In the genomic region with DNA sequence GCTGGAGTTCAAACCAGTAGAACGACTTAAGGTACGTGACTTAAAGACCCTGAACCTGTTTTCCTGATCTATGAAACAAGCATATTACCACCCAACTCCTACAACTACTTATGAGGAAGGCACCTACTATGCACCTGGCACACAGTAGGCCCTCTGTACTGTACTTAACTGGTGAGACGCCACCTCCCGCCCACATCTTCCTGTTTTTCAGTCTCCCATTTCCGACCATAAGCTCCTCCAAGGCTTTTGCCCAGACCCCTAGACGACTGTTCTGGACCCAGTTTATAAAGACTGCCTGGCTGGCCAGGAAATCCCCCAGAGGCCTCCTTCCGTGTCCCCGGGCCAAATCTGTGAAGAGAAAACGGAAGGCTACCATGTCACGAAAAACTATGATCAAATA, we compare ENCODE assay signal across 11 cellular contexts. TPM values are rescaled to one million over a fixed set of nuclear protein-coding genes. Genes with fewer than 3 reads are reported as not detected.
DNase-seq lines count a peak whose midpoint lies in the region; FAIRE-seq and TF ChIP-seq lines count a peak whose summit lies in the region.
"Had no signal": no experiment of that assay in that cellular context is flagged by ENCODE, and none has a peak within 500 bp of the region (broad histone marks: within the 10 kb centered on the region; RNA-seq: fewer than 3 reads in every experiment).

No MANE protein-coding gene starts in this region.

- no peak for TF ChIP-seq CTCF in DOHH2 (IDR thresholded peaks at IDR 0.05; ENCODE audit: low read depth, low read length, poor library complexity, severe bottlenecking)
- TF ChIP-seq CTCF in KMS-11 (conservative IDR thresholded peaks at IDR 0.05; ENCODE audit: low read depth, low read length) = no peak
- TF ChIP-seq CTCF in neural progenitor cell (IDR thresholded peaks at IDR 0.05) = no peak
- no peak for TF ChIP-seq CTCF in suprapubic skin (IDR thresholded peaks at IDR 0.05)

- H3K79me2 ChIP-seq in DOHH2 (ENCODE audit: control insufficient read depth, low read length) (no peaks in the 10 kb centered on the region), KMS-11 (ENCODE audit: insufficient read depth, low read depth) (peaks cover 35% of the 10 kb centered on the region; the same call in 1 of the 2 replicates), neural progenitor cell (ENCODE audit: low read depth) (no peaks in the 10 kb centered on the region)

- TF ChIP-seq POLR2A in suprapubic skin (IDR thresholded peaks at IDR 0.05) = no peak

- H3K9me3 Mint-ChIP-seq in neural progenitor cell = no peaks in the 10 kb centered on the region

- H3K27ac Mint-ChIP-seq in neural progenitor cell = no peak overlapping the region

- no peak for DNase-seq in neural progenitor cell (ENCODE audit: low spot score)
- no peak for DNase-seq in NCI-H774 (lab: John Stamatoyannopoulos, UW)
- DNase-seq in HTR-8/SVneo (ENCODE audit: insufficient read length, low spot score) = no peak
- no peak for DNase-seq in suprapubic skin (ENCODE audit: low spot score in 2 of 2)
- DNase-seq in DMS114 treated with DMSO at 0.1 percent for 48 hours (lab: John Stamatoyannopoulos, UW; ENCODE audit: unreplicated experiment) = no peak
- DNase-seq: activated CD4-positive, CD25-positive, alpha-beta regulatory T cell had no signal

- peak overlapping the region; percentile 69 for H3K4me3 ChIP-seq in DOHH2 (ENCODE audit: low read length)
- H3K4me3 ChIP-seq in KMS-11 (IDR thresholded peaks at IDR 0.05; ENCODE audit: insufficient read depth, low read depth, low read length) = no peak overlapping the region
- H3K4me3 ChIP-seq in endocrine pancreas (ENCODE audit: control insufficient read depth, insufficient read depth, low read length) = peak overlapping the region; percentile 4
- H3K4me3 ChIP-seq in neural progenitor cell = peak overlapping the region; percentile 48
- H3K4me3 ChIP-seq in suprapubic skin = no peak overlapping the region

- no peaks in the 10 kb centered on the region for H3K36me3 Mint-ChIP-seq in neural progenitor cell

- H3F3A ChIP-seq in DOHH2 (ENCODE audit: control insufficient read depth, insufficient read depth) (no peaks in the 10 kb centered on the region), neural progenitor cell (ENCODE audit: low read depth) (peaks cover 13% of the 10 kb centered on the region)

- peak overlapping the region; percentile 82 for H3K4me3 Mint-ChIP-seq in neural progenitor cell

- H3K9ac ChIP-seq in KMS-11 = peak overlapping the region; percentile 96; the same call in 1 of the 2 replicates
- no peak overlapping the region for H3K9ac ChIP-seq in endocrine pancreas (ENCODE audit: control insufficient read depth, insufficient read depth, low read length)
- no peak overlapping the region for H3K9ac ChIP-seq in neural progenitor cell

- peaks cover 6% of the 10 kb centered on the region for H3K4me1 Mint-ChIP-seq in neural progenitor cell

- FAIRE-seq in HTR-8/SVneo (lab: Jason Lieb, UNC) = no peak
- FAIRE-seq: frontal cortex, pancreas had no signal

- H3K36me3 ChIP-seq in DOHH2 (ENCODE audit: control insufficient read depth, low read length) (no peaks in the 10 kb centered on the region), KMS-11 (ENCODE audit: insufficient read depth) (no peaks in the 10 kb centered on the region), endocrine pancreas (ENCODE audit: control insufficient read depth, insufficient read depth, low read length) (no peaks in the 10 kb centered on the region), neural progenitor cell (no peaks in the 10 kb centered on the region), suprapubic skin (no peaks in the 10 kb centered on the region)
- H3K36me3 ChIP-seq: pancreas had no signal

- H3K4me2 ChIP-seq in DOHH2 (ENCODE audit: low read length) (peak overlapping the region; percentile 64), KMS-11 (peak overlapping the region; percentile 89), neural progenitor cell (peak overlapping the region; percentile 64)

- H3K9me3 ChIP-seq in DOHH2 (ENCODE audit: control insufficient read depth, insufficient read depth, low read length) (no peaks in the 10 kb centered on the region), endocrine pancreas (ENCODE audit: control insufficient read depth, low read length) (no peaks in the 10 kb centered on the region), neural progenitor cell (ENCODE audit: low read depth) (no peaks in the 10 kb centered on the region), suprapubic skin (no peaks in the 10 kb centered on the region)
- H3K9me3 ChIP-seq: pancreas had no signal

- H4K20me1 ChIP-seq in DOHH2 (ENCODE audit: control insufficient read depth, insufficient read depth, low read depth, low read length) = 0 out of 2 replicates have a peak, but pooled peaks cover 3% of the 10 kb centered on the region
- no peaks in the 10 kb centered on the region for H4K20me1 ChIP-seq in KMS-11 (ENCODE audit: insufficient read depth)
- peaks cover 3% of the 10 kb centered on the region for H4K20me1 ChIP-seq in neural progenitor cell (ENCODE audit: low read depth)

- H3K27me3 ChIP-seq in DOHH2 (ENCODE audit: control insufficient read depth, low read length) (peaks cover 49% of the 10 kb centered on the region), KMS-11 (ENCODE audit: insufficient read depth, low read depth) (no peaks in the 10 kb centered on the region), endocrine pancreas (ENCODE audit: control insufficient read depth, insufficient read depth, low read length) (no peaks in the 10 kb centered on the region), neural progenitor cell (peaks cover 73% of the 10 kb centered on the region), suprapubic skin (peaks cover 47% of the 10 kb centered on the region)

- no peak overlapping the region for H3K27ac ChIP-seq in DOHH2 (ENCODE audit: low read depth, low read length)
- no peak overlapping the region for H3K27ac ChIP-seq in KMS-11
- H3K27ac ChIP-seq in neural progenitor cell = no peak overlapping the region
- H3K27ac ChIP-seq in suprapubic skin = no peak overlapping the region
- H3K27ac ChIP-seq: pancreas had no signal

- peaks cover 41% of the 10 kb centered on the region for H3K27me3 Mint-ChIP-seq in neural progenitor cell (ENCODE audit: insufficient read depth, low read depth)

- no peak for TF ChIP-seq EP300 in suprapubic skin (IDR thresholded peaks at IDR 0.05)

- H3K9me2 ChIP-seq in DOHH2 (replicated peaks; ENCODE audit: control insufficient read depth, low read length) = no peaks in the 10 kb centered on the region

- 48% methylated on average over 10 of the region's 10 CpGs for WGBS in suprapubic skin

- H3K4me1 ChIP-seq in DOHH2 (ENCODE audit: control insufficient read depth, low read length) (peaks cover 21% of the 10 kb centered on the region), KMS-11 (ENCODE audit: low read depth, poor library complexity, severe bottlenecking) (peaks cover 10% of the 10 kb centered on the region), endocrine pancreas (ENCODE audit: control insufficient read depth, insufficient read depth, low read length) (no peaks in the 10 kb centered on the region), neural progenitor cell (peaks cover 15% of the 10 kb centered on the region), suprapubic skin (peaks cover 21% of the 10 kb centered on the region)

- H2AFZ ChIP-seq in KMS-11 (ENCODE audit: low read depth) (peak overlapping the region; percentile 97; the same call in 1 of the 2 replicates), neural progenitor cell (replicated peaks) (peak overlapping the region; percentile 30)

RNA-seq across cellular contexts. Expression of gene GALNT14, which starts 1.5 kb away (rescaled TPM):
- total RNA-seq in neural progenitor cell (ENCODE audit: low replicate concordance) = 6.0 and 6.4 TPM in 2 replicates
- total RNA-seq in suprapubic skin = 1 to 10 TPM; 3.2 to 6.6 (median 4.7) TPM

Comparison
In these comparisons a context has a peak if more than half of its experiments do, and no peak if none do; other contexts are left out.
1. H3K4me3 ChIP-seq: peak in DOHH2 (single experiment), endocrine pancreas (single experiment) and neural progenitor cell (single experiment); none in KMS-11 (single experiment) and suprapubic skin (single experiment).
2. Peak in every context shown above with its lines, with median percentiles within 50 percentile points of each other: H3K4me2 ChIP-seq.